11 cellular contexts compared by ENCODE assay signal in the genomic region with DNA sequence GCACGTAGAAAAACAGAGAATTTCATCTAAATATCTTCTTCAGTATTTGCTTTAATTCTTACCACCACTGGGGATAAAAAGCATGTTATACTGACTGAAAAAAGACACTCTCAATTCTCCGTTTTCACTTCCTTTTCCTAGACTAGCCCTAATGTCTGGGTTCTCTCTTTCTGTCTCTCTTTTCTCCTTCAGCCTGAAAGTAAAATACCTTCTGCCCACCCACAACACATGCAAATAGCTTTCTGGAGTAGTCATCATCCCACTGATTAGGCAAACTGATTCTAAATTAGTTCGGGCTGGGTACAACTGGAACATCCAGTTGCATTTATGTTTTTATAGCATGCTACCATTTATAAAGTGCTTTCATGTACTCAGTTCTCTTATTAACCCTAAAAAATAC.
DNase-seq lines count a peak whose midpoint lies in the region; ATAC-seq and TF ChIP-seq lines count a peak whose summit lies in the region.
"Had no signal": no experiment of that assay in that cellular context is flagged by ENCODE, and none has a peak within 500 bp of the region (broad histone marks: within the 10 kb centered on the region; RNA-seq: fewer than 3 reads in every experiment).

No MANE protein-coding gene starts in this region.

- TF ChIP-seq CTCF in AG09309 (IDR thresholded peaks at IDR 0.05; ENCODE audit: control insufficient read depth, insufficient read depth, low read depth, low read length, missing control alignments), result no peak
- no peak for TF ChIP-seq CTCF in type B pancreatic cell (conservative IDR thresholded peaks at IDR 0.05)

- CTCF ChIA-PET in activated CD4-positive, alpha-beta T cell treated with anti-CD3 and anti-CD28 coated beads, Interleukin-2, amount 10 ng/mL, durations not matched to agents 7 days and 5 days (lab: Charles Lee), result no interaction called here

- no peaks in the 10 kb centered on the region for H3K4me1 Mint-ChIP-seq in type B pancreatic cell (ENCODE audit: unreplicated experiment)
- H3K4me1 Mint-ChIP-seq in activated CD4-positive, alpha-beta T cell treated with anti-CD3 and anti-CD28 coated beads, Interleukin-2, amount 10 ng/mL, durations not matched to agents 7 days and 5 days, result no peaks in the 10 kb centered on the region

- H3K4me3 Mint-ChIP-seq in type B pancreatic cell, result no peak overlapping the region
- H3K4me3 Mint-ChIP-seq in activated CD4-positive, alpha-beta T cell treated with anti-CD3 and anti-CD28 coated beads, Interleukin-2, amount 10 ng/mL, durations not matched to agents 7 days and 5 days, result no peak overlapping the region

- POLR2A ChIA-PET in activated CD4-positive, alpha-beta T cell treated with anti-CD3 and anti-CD28 coated beads, Interleukin-2, amount 10 ng/mL, durations not matched to agents 7 days and 5 days (lab: Charles Lee), result no interaction called here

- peak; percentile 32 for DNase-seq in AG09309 (ENCODE audit: low read depth)
- peak; percentile 62 for DNase-seq in SIG-M5 treated with dmso at 0.1 percent for 504 hours (lab: John Stamatoyannopoulos, UW; ENCODE audit: unreplicated experiment)
- no peak for DNase-seq in type B pancreatic cell (ENCODE audit: extremely low spot score, unreplicated experiment)
- no peak for DNase-seq in KBM-7
- no peak for DNase-seq in activated CD4-positive, alpha-beta T cell treated with anti-CD3 and anti-CD28 coated beads, Interleukin-2, amount 10 ng/mL, durations not matched to agents 7 days and 5 days
- DNase-seq in mucosa of gallbladder (ENCODE audit: low spot score), result no peak
- DNase-seq: cortex of kidney, NCI-H226, transverse colon had no signal

- ATAC-seq in GM19324 (IDR thresholded peaks at IDR 0.05; ENCODE audit: low FRiP score, unreplicated experiment), result peak; percentile 62
- peak; percentile 96 for ATAC-seq in HG02870 (IDR thresholded peaks at IDR 0.05; ENCODE audit: unreplicated experiment)

- H3K9me3 Mint-ChIP-seq in type B pancreatic cell, result peaks cover 7% of the 10 kb centered on the region
- H3K9me3 Mint-ChIP-seq in activated CD4-positive, alpha-beta T cell treated with anti-CD3 and anti-CD28 coated beads, Interleukin-2, amount 10 ng/mL, durations not matched to agents 7 days and 5 days, result no peaks in the 10 kb centered on the region

- H3K27me3 Mint-ChIP-seq in type B pancreatic cell, result no peaks in the 10 kb centered on the region
- no peaks in the 10 kb centered on the region for H3K27me3 Mint-ChIP-seq in activated CD4-positive, alpha-beta T cell treated with anti-CD3 and anti-CD28 coated beads, Interleukin-2, amount 10 ng/mL, durations not matched to agents 7 days and 5 days

- no peaks in the 10 kb centered on the region for H3K36me3 Mint-ChIP-seq in type B pancreatic cell
- no peaks in the 10 kb centered on the region for H3K36me3 Mint-ChIP-seq in activated CD4-positive, alpha-beta T cell treated with anti-CD3 and anti-CD28 coated beads, Interleukin-2, amount 10 ng/mL, durations not matched to agents 7 days and 5 days (ENCODE audit: low read depth)

- in situ Hi-C loops in KBM-7 (cut with MboI; ENCODE audit: low pct_unique_long_range_greater_than_20kb, low sequenced_read_pairs), result no loop called here

- H3K27ac Mint-ChIP-seq in type B pancreatic cell, result no peak overlapping the region
- H3K27ac Mint-ChIP-seq in activated CD4-positive, alpha-beta T cell treated with anti-CD3 and anti-CD28 coated beads, Interleukin-2, amount 10 ng/mL, durations not matched to agents 7 days and 5 days, result no peak overlapping the region

- H3K4me3 ChIP-seq in AG09309 (ENCODE audit: control insufficient read depth, low read depth, low read length), result no peak overlapping the region
- H3K4me3 ChIP-seq: transverse colon had no signal

Comparison
In these comparisons a context has a peak if more than half of its experiments do, and no peak if none do; other contexts are left out.
1. DNase-seq: peak in AG09309 (single experiment) and SIG-M5 treated with dmso at 0.1 percent for 504 hours (single experiment); none in type B pancreatic cell (single experiment), KBM-7 (single experiment), activated CD4-positive, alpha-beta T cell treated with anti-CD3 and anti-CD28 coated beads, Interleukin-2, amount 10 ng/mL, durations not matched to agents 7 days and 5 days (single experiment) and mucosa of gallbladder (single experiment).